Comparison of ENCODE assay signal across 16 cellular contexts in the genomic region with DNA sequence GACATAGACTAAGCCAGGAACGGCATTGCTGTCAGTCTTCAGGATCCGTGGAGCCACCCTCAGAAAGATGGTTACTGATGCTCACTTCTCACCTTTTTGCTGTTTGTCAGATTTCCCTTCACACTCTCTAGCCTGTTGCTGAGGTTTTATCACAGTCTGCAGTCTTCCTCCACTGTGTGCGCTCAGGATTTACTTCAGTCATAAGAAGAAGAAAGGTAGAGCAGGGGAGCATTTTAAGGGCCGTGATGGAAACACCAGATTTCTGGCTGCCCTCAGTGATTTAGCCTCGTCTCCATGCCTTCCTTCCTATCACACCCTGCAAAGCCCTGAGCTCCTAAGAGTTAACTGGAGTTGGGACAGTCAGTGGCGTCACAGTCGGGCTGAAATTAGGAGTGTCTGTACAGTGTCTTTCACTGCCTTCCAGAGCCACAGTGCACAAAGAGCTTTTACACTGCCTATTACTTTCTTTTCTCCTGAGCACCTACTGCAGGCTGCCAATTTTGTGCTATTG. TPM values are rescaled to one million over a fixed set of nuclear protein-coding genes. Genes with fewer than 3 reads are reported as not detected.
A peak's percentile ranks its signal among the peaks of the same experiment; 100 is the strongest.
DNase-seq lines count a peak whose midpoint lies in the region; ATAC-seq, FAIRE-seq and TF ChIP-seq lines count a peak whose summit lies in the region.
"Had no signal": no experiment of that assay in that cellular context is flagged by ENCODE, and none has a peak within 500 bp of the region (broad histone marks: within the 10 kb centered on the region; RNA-seq: fewer than 3 reads in every experiment).

No MANE protein-coding gene starts in this region.

- ATAC-seq in WTC11 (peak; percentile 45), natural killer cell (peak; percentile 71 to 86 (median 82))
- peak; percentile 79 for ATAC-seq in effector memory CD8-positive, alpha-beta T cell (replicated peaks)

- FAIRE-seq in GM12892 (lab: Jason Lieb, UNC) = peak; percentile 60

- H3K27ac ChIP-seq in substantia nigra (ENCODE audit: low read depth, low read length, poor library complexity, severe bottlenecking) = no peak overlapping the region

- H3K4me1 Mint-ChIP-seq in WTC11 = peaks cover 9% of the 10 kb centered on the region
- peaks cover 49 to 71% of the 10 kb centered on the region in 2 donors for H3K4me1 Mint-ChIP-seq in effector memory CD8-positive, alpha-beta T cell (ENCODE audit: low read depth in 2 of 2)
- H3K4me1 Mint-ChIP-seq in natural killer cell = peaks cover 41 to 52% of the 10 kb centered on the region in 2 donors

- POLR2A ChIA-PET in WTC11 (lab: Charles Lee) = no interaction called here

- H3K36me3 Mint-ChIP-seq in WTC11 (peaks cover 9% of the 10 kb centered on the region), natural killer cell (peaks cover 32% of the 10 kb centered on the region)
- H3K36me3 Mint-ChIP-seq in effector memory CD8-positive, alpha-beta T cell (ENCODE audit: insufficient read depth) = peaks cover 39% of the 10 kb centered on the region

- H3K27ac Mint-ChIP-seq in WTC11 = peak overlapping the region; percentile 74
- peak overlapping the region; percentile 91 to 98 for H3K27ac Mint-ChIP-seq in effector memory CD8-positive, alpha-beta T cell
- H3K27ac Mint-ChIP-seq in natural killer cell = peak overlapping the region; percentile 12 to 32

- H3K4me3 Mint-ChIP-seq in WTC11 (no peak overlapping the region), natural killer cell (no peak overlapping the region)
- peak overlapping the region; percentile 67 to 76 for H3K4me3 Mint-ChIP-seq in effector memory CD8-positive, alpha-beta T cell

- intact Hi-C loops in natural killer cell (cut with micrococcal nuclease) = no loop called here

- no peak for TF ChIP-seq CTCF in WTC11 (IDR thresholded peaks at IDR 0.05)
- TF ChIP-seq CTCF in natural killer cell (IDR thresholded peaks at IDR 0.05) = no peak
- no peak for TF ChIP-seq CTCF in GM10266 (IDR thresholded peaks at IDR 0.05; ENCODE audit: control insufficient read depth, insufficient read depth, low read depth, missing control alignments)

- H3K27me3 Mint-ChIP-seq in WTC11 (ENCODE audit: low read depth) = no peaks in the 10 kb centered on the region
- H3K27me3 Mint-ChIP-seq in effector memory CD8-positive, alpha-beta T cell = no peaks in the 10 kb centered on the region
- H3K27me3 Mint-ChIP-seq in natural killer cell (ENCODE audit: low read depth in 2 of 2) = no peaks in the 10 kb centered on the region

- CTCF ChIA-PET in WTC11 (lab: Charles Lee) = interaction anchor here (0.5 to 1.6 kb wide), 8 partner anchors 9 to 258 kb away, joined by 3 to 7 read pairs (median 4); no protein-coding TSS in a partner anchor

- H3K9me3 Mint-ChIP-seq in WTC11 (no peaks in the 10 kb centered on the region), natural killer cell (no peaks in the 10 kb centered on the region)
- H3K9me3 Mint-ChIP-seq in effector memory CD8-positive, alpha-beta T cell = no peaks in the 10 kb centered on the region

- TF ChIP-seq POLR2A in GM12892 (IDR thresholded peaks at IDR 0.05; ENCODE audit: low read depth, low read length) = no peak

- no peak for DNase-seq in GM12892 (ENCODE audit: insufficient read length)
- no peak for DNase-seq in WTC11 (ENCODE audit: low spot score)
- peak in 2 of 3 experiments; percentile 25 to 44 for DNase-seq in effector memory CD8-positive, alpha-beta T cell
- DNase-seq in natural killer cell = no peak
- no peak for DNase-seq in substantia nigra (lab: John Stamatoyannopoulos, UW)
- no peak for DNase-seq in kidney tubule cell (ENCODE audit: low spot score)
- no peak for DNase-seq in GM10266 (ENCODE audit: extremely low spot score)
- DNase-seq in NCI-H526 treated with DMSO at 0.1 percent for 48 hours (lab: John Stamatoyannopoulos, UW) = no peak
- DNase-seq: dermis blood vessel endothelial cell; IMR-90; NCI-H1092; NCI-H226; retina; stimulated activated CD4-positive, alpha-beta T cell treated with anti-CD3 and anti-CD28 coated beads, Interleukin-2, amount 100 ng/mL, for 48 hours; SW 1271 had no signal

TF ChIP-seq in WTC11, 78 proteins besides CTCF, POLR2A, EP300 and RAD21:
- TF ChIP-seq, protein P1, sequence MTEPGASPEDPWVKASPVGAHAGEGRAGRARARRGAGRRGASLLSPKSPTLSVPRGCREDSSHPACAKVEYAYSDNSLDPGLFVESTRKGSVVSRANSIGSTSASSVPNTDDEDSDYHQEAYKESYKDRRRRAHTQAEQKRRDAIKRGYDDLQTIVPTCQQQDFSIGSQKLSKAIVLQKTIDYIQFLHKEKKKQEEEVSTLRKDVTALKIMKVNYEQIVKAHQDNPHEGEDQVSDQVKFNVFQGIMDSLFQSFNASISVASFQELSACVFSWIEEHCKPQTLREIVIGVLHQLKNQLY (CRISPR knock-in tag; IDR thresholded peaks at IDR 0.05) = no peak
- TF ChIP-seq ZNF219 (CRISPR knock-in tag; IDR thresholded peaks at IDR 0.05; ENCODE audit: borderline replicate concordance) = no peak
- TF ChIP-seq, protein P2, sequence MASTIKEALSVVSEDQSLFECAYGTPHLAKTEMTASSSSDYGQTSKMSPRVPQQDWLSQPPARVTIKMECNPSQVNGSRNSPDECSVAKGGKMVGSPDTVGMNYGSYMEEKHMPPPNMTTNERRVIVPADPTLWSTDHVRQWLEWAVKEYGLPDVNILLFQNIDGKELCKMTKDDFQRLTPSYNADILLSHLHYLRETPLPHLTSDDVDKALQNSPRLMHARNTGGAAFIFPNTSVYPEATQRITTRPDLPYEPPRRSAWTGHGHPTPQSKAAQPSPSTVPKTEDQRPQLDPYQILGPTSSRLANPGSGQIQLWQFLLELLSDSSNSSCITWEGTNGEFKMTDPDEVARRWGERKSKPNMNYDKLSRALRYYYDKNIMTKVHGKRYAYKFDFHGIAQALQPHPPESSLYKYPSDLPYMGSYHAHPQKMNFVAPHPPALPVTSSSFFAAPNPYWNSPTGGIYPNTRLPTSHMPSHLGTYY (CRISPR knock-in tag; IDR thresholded peaks at IDR 0.05) = no peak

RNA-seq across cellular contexts. Expression of a gene that starts 60.0 kb away (rescaled TPM):
- polyA plus RNA-seq in GM12892 (2012; ENCODE audit: missing spikeins) = 100 TPM
- 0.13 to 0.14 TPM in 2 of 3 replicates, not detected in the other for total RNA-seq in WTC11 (2021)
- 10 to 100 TPM; 20.0 to 47.0 (median 41.1) TPM for total RNA-seq in natural killer cell
- total RNA-seq: OCI-LY7 had no signal

Comparison
In these comparisons a context has a peak if more than half of its experiments do, and no peak if none do; other contexts are left out.
1. DNase-seq: peak in effector memory CD8-positive, alpha-beta T cell (2 of 3); none in GM12892 (single experiment), WTC11 (single experiment), natural killer cell (single experiment), substantia nigra (0 of 49), kidney tubule cell (single experiment), GM10266 (single experiment) and NCI-H526 treated with DMSO at 0.1 percent for 48 hours (single experiment).
2. H3K27ac Mint-ChIP-seq: peak in every context shown above with its lines; median percentile 94 in effector memory CD8-positive, alpha-beta T cell; 74 in WTC11; 22 in natural killer cell.
3. H3K4me3 Mint-ChIP-seq: peak in effector memory CD8-positive, alpha-beta T cell (2 of 2); none in WTC11 (single experiment) and natural killer cell (single experiment).
4. RNA of a gene that starts 60.0 kb away (total RNA-seq): 20.0 to 47.0 TPM in natural killer cell; 0.13 to 0.14 TPM in WTC11; every median in the first group is over 10 times any median in the second.
5. Peak in every context shown above with its lines, with median percentiles within 50 percentile points of each other: ATAC-seq.